Comparison of ENCODE assay signal across 9 cellular contexts in genomic region chr2:110674620-110675555, GRCh38. TPM values are rescaled to one million over a fixed set of nuclear protein-coding genes. Genes with fewer than 3 reads are reported as not detected.
DNase-seq lines count a peak whose midpoint lies in the region; TF ChIP-seq lines count a peak whose summit lies in the region.
"Had no signal": no experiment of that assay in that cellular context is flagged by ENCODE, and none has a peak within 500 bp of the region (broad histone marks: within the 10 kb centered on the region; RNA-seq: fewer than 3 reads in every experiment).

No MANE protein-coding gene starts in this region.

- peak; percentile 11 for DNase-seq in activated CD4-positive, alpha-beta T cell treated with anti-CD3 and anti-CD28 coated beads, Interleukin-2, amount 10 ng/mL, durations not matched to agents 7 days and 5 days
- no peak for DNase-seq in activated CD4-positive, alpha-beta T cell treated with anti-CD3 and anti-CD28 coated beads for 1 hour
- DNase-seq in GM23248, result peak; percentile 54
- DNase-seq in activated CD4-positive, alpha-beta memory T cell treated with anti-CD3 and anti-CD28 coated beads for 36 hours, result peak; percentile 42
- DNase-seq in kidney epithelial cell (ENCODE audit: low read depth), result peak; percentile 61
- no peak for DNase-seq in occipital lobe (lab: John Stamatoyannopoulos, UW)
- no peak for DNase-seq in stimulated activated CD4-positive, alpha-beta T cell treated with anti-CD3 and anti-CD28 coated beads, Interleukin-12 subunit alpha, Interleukin-12 subunit beta, amount 100 ng/mL, for 4 hours

- H3K9me2 ChIP-seq in GM23248 (ENCODE audit: insufficient read depth), result no peaks in the 10 kb centered on the region

- peak overlapping the region; percentile 74 for H3K27ac Mint-ChIP-seq in activated CD4-positive, alpha-beta T cell treated with anti-CD3 and anti-CD28 coated beads, Interleukin-2, amount 10 ng/mL, durations not matched to agents 7 days and 5 days
- H3K27ac Mint-ChIP-seq in activated CD4-positive, alpha-beta memory T cell treated with anti-CD3 and anti-CD28 coated beads for 36 hours, result no peak overlapping the region

- H3K9ac ChIP-seq in GM23248, result no peak overlapping the region
- H3K9ac ChIP-seq in KMS-11, result peak overlapping the region; percentile 77; the same call in 1 of the 2 replicates

- no peaks in the 10 kb centered on the region for H4K20me1 ChIP-seq in GM23248 (ENCODE audit: insufficient read depth)
- H4K20me1 ChIP-seq in KMS-11 (ENCODE audit: insufficient read depth), result no peaks in the 10 kb centered on the region

- POLR2A ChIA-PET in activated CD4-positive, alpha-beta T cell treated with anti-CD3 and anti-CD28 coated beads, Interleukin-2, amount 10 ng/mL, durations not matched to agents 7 days and 5 days (lab: Charles Lee), result no interaction called here
- POLR2A ChIA-PET in activated CD4-positive, alpha-beta memory T cell treated with anti-CD3 and anti-CD28 coated beads for 36 hours (lab: Charles Lee), result no interaction called here

- no peak overlapping the region for H3K4me3 ChIP-seq in GM23248
- H3K4me3 ChIP-seq in KMS-11 (IDR thresholded peaks at IDR 0.05; ENCODE audit: insufficient read depth, low read depth, low read length), result no peak overlapping the region
- H3K4me3 ChIP-seq in kidney epithelial cell (ENCODE audit: low read depth, low read length), result no peak overlapping the region

- H3K36me3 ChIP-seq in GM23248 (ENCODE audit: low read depth) (no peaks in the 10 kb centered on the region), KMS-11 (ENCODE audit: insufficient read depth) (no peaks in the 10 kb centered on the region; the same call in 1 of the 2 replicates), kidney epithelial cell (ENCODE audit: control insufficient read depth, insufficient read depth, low read length) (no peaks in the 10 kb centered on the region)

- H3K9me3 ChIP-seq in GM23248 (ENCODE audit: low read depth), result no peaks in the 10 kb centered on the region

- peak overlapping the region; percentile 43 for H3K4me3 Mint-ChIP-seq in activated CD4-positive, alpha-beta T cell treated with anti-CD3 and anti-CD28 coated beads, Interleukin-2, amount 10 ng/mL, durations not matched to agents 7 days and 5 days
- H3K4me3 Mint-ChIP-seq in activated CD4-positive, alpha-beta memory T cell treated with anti-CD3 and anti-CD28 coated beads for 36 hours, result peak overlapping the region; percentile 0

- intact Hi-C loops in activated CD4-positive, alpha-beta memory T cell treated with anti-CD3 and anti-CD28 coated beads for 36 hours (cut with micrococcal nuclease), result loop anchor here (5.0 to 10.0 kb wide), 2 partner anchors 190 to 447 kb away; partner anchors contain the start of gene BCL2L11

- peaks cover 45% of the 10 kb centered on the region for H3K4me1 Mint-ChIP-seq in activated CD4-positive, alpha-beta T cell treated with anti-CD3 and anti-CD28 coated beads, Interleukin-2, amount 10 ng/mL, durations not matched to agents 7 days and 5 days
- H3K4me1 Mint-ChIP-seq in activated CD4-positive, alpha-beta memory T cell treated with anti-CD3 and anti-CD28 coated beads for 36 hours (ENCODE audit: low read depth), result peaks cover 21% of the 10 kb centered on the region

- H2AFZ ChIP-seq in GM23248, result peak overlapping the region; percentile 65
- no peak overlapping the region for H2AFZ ChIP-seq in KMS-11 (ENCODE audit: low read depth)

- in situ Hi-C loops in GM23248 (cut with MboI), result no loop called here

- H3K9me3 Mint-ChIP-seq in activated CD4-positive, alpha-beta T cell treated with anti-CD3 and anti-CD28 coated beads, Interleukin-2, amount 10 ng/mL, durations not matched to agents 7 days and 5 days, result no peaks in the 10 kb centered on the region
- H3K9me3 Mint-ChIP-seq in activated CD4-positive, alpha-beta memory T cell treated with anti-CD3 and anti-CD28 coated beads for 36 hours, result no peaks in the 10 kb centered on the region

- TF ChIP-seq CTCF in KMS-11 (conservative IDR thresholded peaks at IDR 0.05; ENCODE audit: low read depth, low read length), result no peak
- no peak for TF ChIP-seq CTCF in kidney epithelial cell (IDR thresholded peaks at IDR 0.05; ENCODE audit: insufficient read depth, low read length, poor library complexity, severe bottlenecking)

- 0 out of 2 replicates have a peak, but pooled peaks cover 9% of the 10 kb centered on the region for H3F3A ChIP-seq in GM23248 (ENCODE audit: insufficient read depth)

- CTCF ChIA-PET in activated CD4-positive, alpha-beta T cell treated with anti-CD3 and anti-CD28 coated beads, Interleukin-2, amount 10 ng/mL, durations not matched to agents 7 days and 5 days (lab: Charles Lee), result interaction anchor here (0.9 kb wide), 1 partner anchor 38 kb away, joined by 3 read pairs; no protein-coding TSS in a partner anchor
- CTCF ChIA-PET in activated CD4-positive, alpha-beta memory T cell treated with anti-CD3 and anti-CD28 coated beads for 36 hours (lab: Charles Lee), result interaction anchor here (0.7 to 1.1 kb wide), 2 partner anchors 14 to 26 kb away, joined by 3 read pairs; no protein-coding TSS in a partner anchor

- H3K4me1 ChIP-seq in GM23248 (ENCODE audit: insufficient read depth) (peaks cover 26% of the 10 kb centered on the region), KMS-11 (ENCODE audit: low read depth, poor library complexity, severe bottlenecking) (peaks cover 67% of the 10 kb centered on the region)

- H3K4me2 ChIP-seq in GM23248 (ENCODE audit: unreplicated experiment), result no peak overlapping the region
- H3K4me2 ChIP-seq in KMS-11, result peak overlapping the region; percentile 96

- WGBS in GM23248 (ENCODE audit: low coverage in 1 of 2, low lambda C conversion rate in 2 of 2, missing lambda C conversion rate in 2 of 2), 2 experiments, result 55 to 64% methylated on average over 7 of the region's 7 CpGs

- H3K79me2 ChIP-seq in GM23248 (ENCODE audit: insufficient read depth) (peaks cover 45% of the 10 kb centered on the region), KMS-11 (ENCODE audit: insufficient read depth, low read depth) (peaks cover 68% of the 10 kb centered on the region)

- no peaks in the 10 kb centered on the region for H3K27me3 Mint-ChIP-seq in activated CD4-positive, alpha-beta T cell treated with anti-CD3 and anti-CD28 coated beads, Interleukin-2, amount 10 ng/mL, durations not matched to agents 7 days and 5 days
- H3K27me3 Mint-ChIP-seq in activated CD4-positive, alpha-beta memory T cell treated with anti-CD3 and anti-CD28 coated beads for 36 hours, result no peaks in the 10 kb centered on the region

- H3K27me3 ChIP-seq in GM23248 (replicated peaks; ENCODE audit: insufficient read depth) (no peaks in the 10 kb centered on the region), KMS-11 (ENCODE audit: insufficient read depth, low read depth) (no peaks in the 10 kb centered on the region), kidney epithelial cell (ENCODE audit: control insufficient read depth, insufficient read depth, low read length) (no peaks in the 10 kb centered on the region)

- H3K36me3 Mint-ChIP-seq in activated CD4-positive, alpha-beta T cell treated with anti-CD3 and anti-CD28 coated beads, Interleukin-2, amount 10 ng/mL, durations not matched to agents 7 days and 5 days (ENCODE audit: low read depth), result peaks cover 34% of the 10 kb centered on the region
- peaks cover 30% of the 10 kb centered on the region for H3K36me3 Mint-ChIP-seq in activated CD4-positive, alpha-beta memory T cell treated with anti-CD3 and anti-CD28 coated beads for 36 hours

- H3K27ac ChIP-seq in GM23248, result no peak overlapping the region
- H3K27ac ChIP-seq in KMS-11, result peak overlapping the region; percentile 73
- H3K27ac ChIP-seq: C4-2B had no signal

RNA-seq across cellular contexts. Expression of gene BUB1, which starts 3.0 kb away (rescaled TPM):
- total RNA-seq in activated CD4-positive, alpha-beta T cell treated with anti-CD3 and anti-CD28 coated beads, Interleukin-2, amount 10 ng/mL, durations not matched to agents 7 days and 5 days, result 100 to 1,000 TPM; 118 to 141 TPM
- 16.3 and 21.3 TPM in 2 replicates for total RNA-seq in GM23248 (2014; rRNA removed; shearing (Covaris generic))
- 13.0 and 14.0 TPM in 2 replicates for polyA plus RNA-seq in GM23248 (2016; fragmentation: Nextera tagmentation; extraction: Ambion mirVana)
- 100 to 1,000 TPM in 1 of 2 experiments, 10 to 100 TPM in 1; 90.8 to 102 TPM for total RNA-seq in activated CD4-positive, alpha-beta memory T cell treated with anti-CD3 and anti-CD28 coated beads for 36 hours
- total RNA-seq in kidney epithelial cell, result 10.2 TPM in 2 replicates
- total RNA-seq in occipital lobe, result 7.8 TPM

RNA-seq across cellular contexts. Expression of gene ACOXL, which starts 57.5 kb away (rescaled TPM):
- under 1 TPM in 1 of 2 experiments, not detected in 1; 0.15 TPM for total RNA-seq in activated CD4-positive, alpha-beta T cell treated with anti-CD3 and anti-CD28 coated beads, Interleukin-2, amount 10 ng/mL, durations not matched to agents 7 days and 5 days
- total RNA-seq in GM23248 (2014; rRNA removed; shearing (Covaris generic)), result not detected in 2 replicates
- not detected in 2 replicates for polyA plus RNA-seq in GM23248 (2016; fragmentation: Nextera tagmentation; extraction: Ambion mirVana)
- total RNA-seq in activated CD4-positive, alpha-beta memory T cell treated with anti-CD3 and anti-CD28 coated beads for 36 hours, result under 1 TPM; 0.26 to 0.41 TPM
- total RNA-seq in kidney epithelial cell (0.58 and 1.6 TPM in 2 replicates), occipital lobe (not detected)

Comparison
In these comparisons a context has a peak if more than half of its experiments do, and no peak if none do; other contexts are left out.
1. DNase-seq: peak in activated CD4-positive, alpha-beta T cell treated with anti-CD3 and anti-CD28 coated beads, Interleukin-2, amount 10 ng/mL, durations not matched to agents 7 days and 5 days (single experiment), GM23248 (single experiment), activated CD4-positive, alpha-beta memory T cell treated with anti-CD3 and anti-CD28 coated beads for 36 hours (single experiment) and kidney epithelial cell (single experiment); none in activated CD4-positive, alpha-beta T cell treated with anti-CD3 and anti-CD28 coated beads for 1 hour (single experiment), occipital lobe (single experiment) and stimulated activated CD4-positive, alpha-beta T cell treated with anti-CD3 and anti-CD28 coated beads, Interleukin-12 subunit alpha, Interleukin-12 subunit beta, amount 100 ng/mL, for 4 hours (single experiment).